17 cellular contexts compared by ENCODE assay signal in genomic region chr9:1732670-1733069, GRCh38.
A peak's percentile ranks its signal among the peaks of the same experiment; 100 is the strongest.
DNase-seq lines count a peak whose midpoint lies in the region; FAIRE-seq and TF ChIP-seq lines count a peak whose summit lies in the region.
"Had no signal": no experiment of that assay in that cellular context is flagged by ENCODE, and none has a peak within 500 bp of the region (broad histone marks: within the 10 kb centered on the region; RNA-seq: fewer than 3 reads in every experiment).

No MANE protein-coding gene starts in this region.

- H3K27me3 ChIP-seq in breast epithelium (no peaks in the 10 kb centered on the region), thyroid gland (no peaks in the 10 kb centered on the region)

- FAIRE-seq in urothelium cell line (lab: Jason Lieb, UNC), result no peak
- FAIRE-seq: islet of Langerhans had no signal

- intact Hi-C loops in MCF 10A (cut with micrococcal nuclease), result no loop called here
- intact Hi-C loops in breast epithelium (cut with DNase I; ENCODE audit: low total_unique reads), result no loop called here
- intact Hi-C loops in thyroid gland (cut with DNase I), result no loop called here

- H3K36me3 ChIP-seq in breast epithelium, result no peaks in the 10 kb centered on the region
- no peaks in the 10 kb centered on the region for H3K36me3 ChIP-seq in thyroid gland
- H3K36me3 ChIP-seq: prostate gland had no signal

- WGBS in thyroid gland, 2 donors, result 46 to 77% methylated on average over 4 of the region's 4 CpGs

- peaks cover 50% of the 10 kb centered on the region for H3K27me3 Mint-ChIP-seq in MCF 10A (ENCODE audit: insufficient read depth, unreplicated experiment)

- H3K27ac ChIP-seq in breast epithelium, result no peak overlapping the region
- H3K27ac ChIP-seq in thyroid gland, result no peak overlapping the region
- H3K27ac ChIP-seq: prostate gland had no signal

- no peaks in the 10 kb centered on the region for H3K9me3 Mint-ChIP-seq in MCF 10A (ENCODE audit: unreplicated experiment)

- H3K9me3 ChIP-seq in breast epithelium, result no peaks in the 10 kb centered on the region
- H3K9me3 ChIP-seq in thyroid gland, result no peaks in the 10 kb centered on the region
- H3K9me3 ChIP-seq: prostate gland had no signal

- CTCF ChIA-PET in MCF 10A (lab: Yijun Ruan, JAX), result interaction anchor here (0.5 to 2.7 kb wide), 44 partner anchors 9 to 857 kb away, joined by 3 to 22 read pairs (median 4); no protein-coding TSS in a partner anchor

- no peaks in the 10 kb centered on the region for H3K36me3 Mint-ChIP-seq in MCF 10A (ENCODE audit: insufficient read depth, unreplicated experiment)

- H3K4me3 ChIP-seq in breast epithelium (no peak overlapping the region), thyroid gland (replicated peaks in 1 of 3) (no peak overlapping the region)
- H3K4me3 ChIP-seq: prostate gland had no signal

- TF ChIP-seq POLR2A in breast epithelium (IDR thresholded peaks at IDR 0.05), result no peak
- no peak for TF ChIP-seq POLR2A in thyroid gland (IDR thresholded peaks at IDR 0.05)

- POLR2A ChIA-PET in MCF 10A (lab: Yijun Ruan, JAX), result interaction anchor here (0.6 to 1.1 kb wide), 3 partner anchors 35 to 121 kb away, joined by 3 read pairs; no protein-coding TSS in a partner anchor

- no peaks in the 10 kb centered on the region for H3K4me1 Mint-ChIP-seq in MCF 10A (ENCODE audit: insufficient read depth, unreplicated experiment)

- no peaks in the 10 kb centered on the region for H3K4me1 ChIP-seq in breast epithelium
- no peaks in the 10 kb centered on the region for H3K4me1 ChIP-seq in thyroid gland
- H3K4me1 ChIP-seq: prostate gland had no signal

- no TSS peak for BruUV-seq in MCF 10A (replicated peaks; lab: Mats Ljungman, UMichigan)

- H3K4me3 Mint-ChIP-seq in MCF 10A (ENCODE audit: unreplicated experiment), result no peak overlapping the region

- TF ChIP-seq CTCF in MCF 10A (IDR thresholded peaks at IDR 0.05; ENCODE audit: unreplicated experiment) (peak; percentile 36), breast epithelium (IDR thresholded peaks at IDR 0.05) (no peak), thyroid gland (IDR thresholded peaks at IDR 0.05) (peak in 1 of 6 experiments; percentile 17)

- DNase-seq in MCF 10A (ENCODE audit: unreplicated experiment), result peak; percentile 36
- no peak for DNase-seq in breast epithelium (ENCODE audit: low spot score in 2 of 2)
- peak; percentile 1 for DNase-seq in HuH-7 (ENCODE audit: low spot score)
- peak; percentile 41 for DNase-seq in SW480 (ENCODE audit: low spot score)
- DNase-seq in urothelium cell line (ENCODE audit: low spot score), result peak; percentile 5
- no peak for DNase-seq in NOMO-1 treated with dmso at 0.1 percent for 144 hours (lab: John Stamatoyannopoulos, UW; ENCODE audit: unreplicated experiment)
- no peak for DNase-seq in thyroid gland
- no peak for DNase-seq in hippocampal formation (lab: John Stamatoyannopoulos, UW)
- DNase-seq: activated T-cell treated with anti-CD3 and anti-CD28 coated beads, Interleukin-2, amount 50 U/mL, for 48 hours; anterior cingulate cortex; foreskin melanocyte; GDM1; NCI-H1930; stimulated activated CD4-positive, alpha-beta T cell treated with anti-CD3 and anti-CD28 coated beads, Interleukin-4, amount 100 ng/mL, for 4 hours; stimulated activated naive CD4-positive, alpha-beta T cell treated with Interleukin-2 at 50 U/mL for 16 hours had no signal

- H3K27ac Mint-ChIP-seq in MCF 10A (ENCODE audit: low read depth, unreplicated experiment), result no peak overlapping the region

Comparison
In these comparisons a context has a peak if more than half of its experiments do, and no peak if none do; other contexts are left out.
1. DNase-seq: peak in MCF 10A (single experiment), HuH-7 (single experiment), SW480 (single experiment) and urothelium cell line (single experiment); none in breast epithelium (0 of 2), NOMO-1 treated with dmso at 0.1 percent for 144 hours (single experiment), thyroid gland (0 of 2) and hippocampal formation (0 of 2).